Comparison of ENCODE assay signal across 13 cellular contexts in genomic region chr7:116674508-116675173, GRCh38. TPM values are rescaled to one million over a fixed set of nuclear protein-coding genes. Genes with fewer than 3 reads are reported as not detected.
DNase-seq lines count a peak whose midpoint lies in the region; ATAC-seq, FAIRE-seq and TF ChIP-seq lines count a peak whose summit lies in the region.
"Had no signal": no experiment of that assay in that cellular context is flagged by ENCODE, and none has a peak within 500 bp of the region (broad histone marks: within the 10 kb centered on the region; RNA-seq: fewer than 3 reads in every experiment).

No MANE protein-coding gene starts in this region.

- no peak for FAIRE-seq in kidney (lab: Jason Lieb, UNC)

- H3K9me3 ChIP-seq in kidney (ENCODE audit: control insufficient read depth in 1 of 2, low read length in 2 of 2) = no peaks in the 10 kb centered on the region
- H3K9me3 ChIP-seq: HAP-1 had no signal

- H3K4me3 ChIP-seq in kidney (ENCODE audit: low read length in 2 of 2) = peak overlapping the region; percentile 9 to 26
- H3K4me3 ChIP-seq: HAP-1 had no signal

- no peaks in the 10 kb centered on the region for H3K9me3 Mint-ChIP-seq in WTC11
- no peaks in the 10 kb centered on the region for H3K9me3 Mint-ChIP-seq in stimulated activated effector memory CD8-positive, alpha-beta T cell treated with anti-CD3 and anti-CD28 coated beads, Interleukin-12 subunit alpha, Interleukin-12 subunit beta, amount 100 ng/mL, for 72 hours
- H3K9me3 Mint-ChIP-seq: T-helper 2 cell treated with Interferon-gamma antibody and Interleukin-4, amounts not matched to agents 5 μg/mL and 100 μg/mL, for 36 hours had no signal

- no peak overlapping the region for H3K4me3 Mint-ChIP-seq in WTC11
- no peak overlapping the region for H3K4me3 Mint-ChIP-seq in stimulated activated effector memory CD8-positive, alpha-beta T cell treated with anti-CD3 and anti-CD28 coated beads, Interleukin-12 subunit alpha, Interleukin-12 subunit beta, amount 100 ng/mL, for 72 hours
- H3K4me3 Mint-ChIP-seq: T-helper 2 cell treated with Interferon-gamma antibody and Interleukin-4, amounts not matched to agents 5 μg/mL and 100 μg/mL, for 36 hours had no signal

- H3K4me1 Mint-ChIP-seq in WTC11 = peaks cover 33% of the 10 kb centered on the region
- H3K4me1 Mint-ChIP-seq in stimulated activated effector memory CD8-positive, alpha-beta T cell treated with anti-CD3 and anti-CD28 coated beads, Interleukin-12 subunit alpha, Interleukin-12 subunit beta, amount 100 ng/mL, for 72 hours = peaks cover 7% of the 10 kb centered on the region

- H3K36me3 ChIP-seq in kidney (ENCODE audit: control insufficient read depth in 1 of 2, insufficient read depth in 2 of 2, low read length in 2 of 2) = no peaks in the 10 kb centered on the region
- H3K36me3 ChIP-seq: HAP-1 had no signal

- ATAC-seq in WTC11 = peak; percentile 5; the same call in 1 of the 2 replicates
- peak; percentile 42 for ATAC-seq in stimulated activated effector memory CD8-positive, alpha-beta T cell treated with anti-CD3 and anti-CD28 coated beads, Interleukin-12 subunit alpha, Interleukin-12 subunit beta, amount 100 ng/mL, for 72 hours
- ATAC-seq: left cardiac atrium had no signal

- TF ChIP-seq CTCF in WTC11 (IDR thresholded peaks at IDR 0.05) (no peak), kidney (IDR thresholded peaks at IDR 0.05; ENCODE audit: borderline replicate concordance, extremely low read depth, insufficient read depth) (no peak)

- peaks cover 26% of the 10 kb centered on the region for H3K27me3 Mint-ChIP-seq in WTC11 (ENCODE audit: low read depth)

- POLR2A ChIA-PET in WTC11 (lab: Charles Lee) = interaction anchor here (0.5 kb wide), 1 partner anchor 128 kb away, joined by 3 read pairs; no protein-coding TSS in a partner anchor

- DNase-seq in DMS53 (lab: John Stamatoyannopoulos, UW) (peak; percentile 18), DMS53 treated with DMSO at 0.1 percent for 48 hours (lab: John Stamatoyannopoulos, UW; ENCODE audit: unreplicated experiment) (no peak), WTC11 (ENCODE audit: low spot score) (no peak), kidney (no peak), DMS79 treated with DMSO at 0.1 percent for 48 hours (lab: John Stamatoyannopoulos, UW) (no peak), LoVo (ENCODE audit: low spot score) (no peak), SIG-M5 (lab: John Stamatoyannopoulos, UW) (no peak)
- DNase-seq in stimulated activated effector memory CD8-positive, alpha-beta T cell treated with anti-CD3 and anti-CD28 coated beads, Interleukin-12 subunit alpha, Interleukin-12 subunit beta, amount 100 ng/mL, for 72 hours (ENCODE audit: low spot score in 2 of 2) = no peak
- DNase-seq: 8988T, left cardiac atrium, NCI-H526 treated with DMSO at 0.1 percent for 48 hours had no signal

- no peak overlapping the region for H3K27ac Mint-ChIP-seq in WTC11
- H3K27ac Mint-ChIP-seq in stimulated activated effector memory CD8-positive, alpha-beta T cell treated with anti-CD3 and anti-CD28 coated beads, Interleukin-12 subunit alpha, Interleukin-12 subunit beta, amount 100 ng/mL, for 72 hours = no peak overlapping the region
- H3K27ac Mint-ChIP-seq: T-helper 2 cell treated with Interferon-gamma antibody and Interleukin-4, amounts not matched to agents 5 μg/mL and 100 μg/mL, for 36 hours had no signal

- intact Hi-C loops in kidney (cut with DNase I) = no loop called here

- H3K27ac ChIP-seq in kidney (ENCODE audit: low read depth in 2 of 2, low read length in 2 of 2) = no peak overlapping the region

- peaks cover 0 to 4% of the 10 kb centered on the region in 2 donors for H3K4me1 ChIP-seq in kidney (ENCODE audit: control insufficient read depth in 1 of 2, insufficient read depth in 1 of 2, low read depth in 1 of 2, low read length in 2 of 2)

- H3K9ac ChIP-seq in kidney (ENCODE audit: low read length in 2 of 2) = no peak overlapping the region

- H3K36me3 Mint-ChIP-seq in WTC11 = no peaks in the 10 kb centered on the region
- no peaks in the 10 kb centered on the region for H3K36me3 Mint-ChIP-seq in stimulated activated effector memory CD8-positive, alpha-beta T cell treated with anti-CD3 and anti-CD28 coated beads, Interleukin-12 subunit alpha, Interleukin-12 subunit beta, amount 100 ng/mL, for 72 hours

- CTCF ChIA-PET in WTC11 (lab: Charles Lee) = no interaction called here

TF ChIP-seq in WTC11, 78 proteins besides CTCF, POLR2A, EP300 and RAD21:
- no peak for TF ChIP-seq EMX1 (CRISPR knock-in tag; IDR thresholded peaks at IDR 0.05)
- TF ChIP-seq NR2C2 (CRISPR knock-in tag; IDR thresholded peaks at IDR 0.05) = no peak
- TF ChIP-seq ATF3 (CRISPR knock-in tag; conservative IDR thresholded peaks at IDR 0.05) = no peak
- TF ChIP-seq PRDM15 (CRISPR knock-in tag; IDR thresholded peaks at IDR 0.05) = peak; percentile 85
- TF ChIP-seq ZNF232 (CRISPR knock-in tag; IDR thresholded peaks at IDR 0.05) = no peak
- no peak for TF ChIP-seq AR (CRISPR knock-in tag; IDR thresholded peaks at IDR 0.05)
- no peak for TF ChIP-seq MLX (CRISPR knock-in tag; IDR thresholded peaks at IDR 0.05)

RNA-seq across cellular contexts. Expression of gene MET, which starts 2.6 kb away (rescaled TPM):
- 9.4 to 12.8 TPM (median 11.6 TPM) in 3 replicates for total RNA-seq in WTC11 (2021)
- 225 TPM for total RNA-seq in kidney
- 13.4 TPM for polyA plus RNA-seq in kidney (ENCODE audit: insufficient read depth, low read depth, low replicate concordance)

Comparison
In these comparisons a context has a peak if more than half of its experiments do, and no peak if none do; other contexts are left out.
1. RNA of gene MET, which starts 2.6 kb away (total RNA-seq): 225 TPM in kidney (single experiment); 9.4 to 12.8 TPM in WTC11; every median in the first group is over 10 times any median in the second.